Comparison of ENCODE assay signal across 21 cellular contexts in genomic region chr17:48551206-48551597, GRCh38. TPM values are rescaled to one million over a fixed set of nuclear protein-coding genes. Genes with fewer than 3 reads are reported as not detected.
DNase-seq lines count a peak whose midpoint lies in the region; ATAC-seq and TF ChIP-seq lines count a peak whose summit lies in the region.
"Had no signal": no experiment of that assay in that cellular context is flagged by ENCODE, and none has a peak within 500 bp of the region (broad histone marks: within the 10 kb centered on the region; RNA-seq: fewer than 3 reads in every experiment).

No MANE protein-coding gene starts in this region.

- TF ChIP-seq POLR2A in gastroesophageal sphincter (IDR thresholded peaks at IDR 0.05) (no peak), suprapubic skin (IDR thresholded peaks at IDR 0.05) (no peak)

- peaks cover 100% of the 10 kb centered on the region for H3K27me3 ChIP-seq in GM23338 (ENCODE audit: insufficient read depth)
- no peaks in the 10 kb centered on the region for H3K27me3 ChIP-seq in gastroesophageal sphincter
- no peaks in the 10 kb centered on the region for H3K27me3 ChIP-seq in effector memory CD4-positive, alpha-beta T cell (replicated peaks; ENCODE audit: control insufficient read depth, insufficient read depth, low read length, poor library complexity, severe bottlenecking)
- no peaks in the 10 kb centered on the region for H3K27me3 ChIP-seq in suprapubic skin
- H3K27me3 ChIP-seq: MG63 had no signal

- no peak for TF ChIP-seq CTCF in GM23338 (conservative IDR thresholded peaks at IDR 0.05; ENCODE audit: low read depth in 2 of 2)
- no peak for TF ChIP-seq CTCF in gastroesophageal sphincter (IDR thresholded peaks at IDR 0.05)
- no peak for TF ChIP-seq CTCF in neural crest cell (conservative IDR thresholded peaks at IDR 0.05)
- TF ChIP-seq CTCF in suprapubic skin (IDR thresholded peaks at IDR 0.05), result no peak

- TF ChIP-seq EP300 in gastroesophageal sphincter (IDR thresholded peaks at IDR 0.05) (no peak), suprapubic skin (IDR thresholded peaks at IDR 0.05) (no peak)

- H3F3A ChIP-seq in GM23338 (replicated peaks; ENCODE audit: low read depth), result peaks cover 27% of the 10 kb centered on the region

- peaks cover 77% of the 10 kb centered on the region for H3K4me1 ChIP-seq in GM23338 (ENCODE audit: insufficient read depth)
- H3K4me1 ChIP-seq in gastroesophageal sphincter, result peaks cover 3 to 97% (median 28%) of the 10 kb centered on the region in 3 donors
- peaks cover 12% of the 10 kb centered on the region for H3K4me1 ChIP-seq in effector memory CD4-positive, alpha-beta T cell (ENCODE audit: control insufficient read depth, insufficient read depth, low read length, poor library complexity, severe bottlenecking)
- peaks cover 60% of the 10 kb centered on the region for H3K4me1 ChIP-seq in suprapubic skin
- H3K4me1 ChIP-seq: thyroid gland had no signal

- H3K4me2 ChIP-seq in GM23338, result peak overlapping the region; percentile 67

- H3K9me3 Mint-ChIP-seq in GM23338, result no peaks in the 10 kb centered on the region; the same call in 2 of the 3 replicates
- no peaks in the 10 kb centered on the region for H3K9me3 Mint-ChIP-seq in neural crest cell
- H3K9me3 Mint-ChIP-seq in stimulated activated effector memory CD8-positive, alpha-beta T cell treated with anti-CD3 and anti-CD28 coated beads, Interleukin-12 subunit alpha, Interleukin-12 subunit beta, amount 100 ng/mL, for 72 hours, result no peaks in the 10 kb centered on the region
- no peaks in the 10 kb centered on the region for H3K9me3 Mint-ChIP-seq in naive thymus-derived CD8-positive, alpha-beta T cell
- H3K9me3 Mint-ChIP-seq: activated naive CD8-positive, alpha-beta T cell treated with anti-CD3 and anti-CD28 coated beads, Interleukin-2, amount 50 U/mL, for 24 hours; IgD-negative memory B cell had no signal

- POLR2A ChIA-PET in naive thymus-derived CD8-positive, alpha-beta T cell (lab: Charles Lee), result interaction anchor here (0.9 kb wide), 1 partner anchor 10 kb away, joined by 3 read pairs; no protein-coding TSS in a partner anchor

- H4K20me1 ChIP-seq in GM23338 (replicated peaks; ENCODE audit: insufficient read depth), result peaks cover 21% of the 10 kb centered on the region

- no peaks in the 10 kb centered on the region for H3K9me3 ChIP-seq in gastroesophageal sphincter
- H3K9me3 ChIP-seq in effector memory CD4-positive, alpha-beta T cell (ENCODE audit: control insufficient read depth, low read length), result no peaks in the 10 kb centered on the region
- no peaks in the 10 kb centered on the region for H3K9me3 ChIP-seq in suprapubic skin
- H3K9me3 ChIP-seq: MG63, thyroid gland had no signal

- H3K9me2 ChIP-seq in GM23338 (ENCODE audit: insufficient read depth), result no peaks in the 10 kb centered on the region

- peaks cover 57% of the 10 kb centered on the region for H3K4me1 Mint-ChIP-seq in GM23338
- peaks cover 73% of the 10 kb centered on the region for H3K4me1 Mint-ChIP-seq in neural crest cell
- peaks cover 7% of the 10 kb centered on the region for H3K4me1 Mint-ChIP-seq in stimulated activated effector memory CD8-positive, alpha-beta T cell treated with anti-CD3 and anti-CD28 coated beads, Interleukin-12 subunit alpha, Interleukin-12 subunit beta, amount 100 ng/mL, for 72 hours
- peaks cover 13 to 35% (median 29%) of the 10 kb centered on the region in 4 donors for H3K4me1 Mint-ChIP-seq in naive thymus-derived CD8-positive, alpha-beta T cell

- H3K27me3 Mint-ChIP-seq in GM23338 (ENCODE audit: insufficient read depth, low read depth, poor library complexity) (peaks cover 99% of the 10 kb centered on the region), neural crest cell (ENCODE audit: low read depth) (peaks cover 99% of the 10 kb centered on the region)
- H3K27me3 Mint-ChIP-seq in naive thymus-derived CD8-positive, alpha-beta T cell, result peaks cover 1 to 40% (median 10%) of the 10 kb centered on the region in 5 donors

- DNase-seq in GM23338 (ENCODE audit: low spot score), result no peak
- DNase-seq in amniotic epithelial cell (ENCODE audit: low read depth), result peak; percentile 38
- no peak for DNase-seq in neural crest cell (ENCODE audit: low read depth, low spot score)
- no peak for DNase-seq in effector memory CD4-positive, alpha-beta T cell
- no peak for DNase-seq in stimulated activated effector memory CD8-positive, alpha-beta T cell treated with anti-CD3 and anti-CD28 coated beads, Interleukin-12 subunit alpha, Interleukin-12 subunit beta, amount 100 ng/mL, for 72 hours (ENCODE audit: low spot score in 2 of 2)
- no peak for DNase-seq in suprapubic skin (ENCODE audit: low spot score in 2 of 2)
- no peak for DNase-seq in naive thymus-derived CD8-positive, alpha-beta T cell
- DNase-seq: activated CD4-positive, alpha-beta T cell treated with anti-CD3 and anti-CD28 coated beads for 4 hours; activated effector memory CD4-positive, alpha-beta T cell treated with Interleukin-2 at 50 U/mL for 16 hours; activated naive CD8-positive, alpha-beta T cell treated with anti-CD3 and anti-CD28 coated beads, Interleukin-2, amount 50 U/mL, for 24 hours; COR-L47; hippocampal formation; MG63; NCI-H187; NCI-H446 treated with DMSO at 0.1 percent for 48 hours; thyroid gland had no signal

- no peak for ATAC-seq in GM23338
- no peak for ATAC-seq in gastroesophageal sphincter
- no peak for ATAC-seq in stimulated activated effector memory CD8-positive, alpha-beta T cell treated with anti-CD3 and anti-CD28 coated beads, Interleukin-12 subunit alpha, Interleukin-12 subunit beta, amount 100 ng/mL, for 72 hours
- ATAC-seq in naive thymus-derived CD8-positive, alpha-beta T cell, result no peak
- ATAC-seq: activated naive CD8-positive, alpha-beta T cell treated with anti-CD3 and anti-CD28 coated beads, Interleukin-2, amount 50 U/mL, for 24 hours; HCT116 had no signal

- no peaks in the 10 kb centered on the region for H3K79me2 ChIP-seq in GM23338 (replicated peaks; ENCODE audit: insufficient read depth)

- H3K27ac Mint-ChIP-seq in GM23338, result no peak overlapping the region
- H3K27ac Mint-ChIP-seq in neural crest cell (ENCODE audit: unreplicated experiment), result no peak overlapping the region
- no peak overlapping the region for H3K27ac Mint-ChIP-seq in stimulated activated effector memory CD8-positive, alpha-beta T cell treated with anti-CD3 and anti-CD28 coated beads, Interleukin-12 subunit alpha, Interleukin-12 subunit beta, amount 100 ng/mL, for 72 hours
- no peak overlapping the region for H3K27ac Mint-ChIP-seq in naive thymus-derived CD8-positive, alpha-beta T cell
- H3K27ac Mint-ChIP-seq: activated naive CD8-positive, alpha-beta T cell treated with anti-CD3 and anti-CD28 coated beads, Interleukin-2, amount 50 U/mL, for 24 hours; IgD-negative memory B cell had no signal

- H3K36me3 ChIP-seq in GM23338 (ENCODE audit: insufficient read depth) (no peaks in the 10 kb centered on the region), gastroesophageal sphincter (peaks cover 0 to 25% of the 10 kb centered on the region in 2 donors), suprapubic skin (peaks cover 16% of the 10 kb centered on the region)
- H3K36me3 ChIP-seq in effector memory CD4-positive, alpha-beta T cell (ENCODE audit: control insufficient read depth, insufficient read depth, low read length), result no peaks in the 10 kb centered on the region
- H3K36me3 ChIP-seq: thyroid gland had no signal

- H3K4me3 ChIP-seq in GM23338 (peak overlapping the region; percentile 43), gastroesophageal sphincter (peak overlapping the region; percentile 7 to 60), suprapubic skin (no peak overlapping the region)
- no peak overlapping the region for H3K4me3 ChIP-seq in effector memory CD4-positive, alpha-beta T cell (ENCODE audit: insufficient read depth, low read depth, low read length, poor library complexity, severe bottlenecking)
- H3K4me3 ChIP-seq: MG63, thyroid gland had no signal

- WGBS in gastroesophageal sphincter (ENCODE audit: low coverage in 1 of 2), 2 donors, result 32 to 48% methylated on average over 12 to 13 of the region's 21 CpGs
- 88% methylated on average over 21 of the region's 21 CpGs for WGBS in suprapubic skin

- no peak overlapping the region for H2AFZ ChIP-seq in GM23338

- H3K4me3 Mint-ChIP-seq in GM23338, result no peak overlapping the region; the same call in 2 of the 3 replicates
- peak overlapping the region; percentile 84 for H3K4me3 Mint-ChIP-seq in neural crest cell
- H3K4me3 Mint-ChIP-seq in stimulated activated effector memory CD8-positive, alpha-beta T cell treated with anti-CD3 and anti-CD28 coated beads, Interleukin-12 subunit alpha, Interleukin-12 subunit beta, amount 100 ng/mL, for 72 hours, result no peak overlapping the region
- H3K4me3 Mint-ChIP-seq in naive thymus-derived CD8-positive, alpha-beta T cell, result no peak overlapping the region
- H3K4me3 Mint-ChIP-seq: activated naive CD8-positive, alpha-beta T cell treated with anti-CD3 and anti-CD28 coated beads, Interleukin-2, amount 50 U/mL, for 24 hours; IgD-negative memory B cell had no signal

- H3K36me3 Mint-ChIP-seq in GM23338 (ENCODE audit: low read depth), result no peaks in the 10 kb centered on the region
- H3K36me3 Mint-ChIP-seq in neural crest cell (ENCODE audit: low read depth), result peaks cover 4% of the 10 kb centered on the region
- peaks cover 6% of the 10 kb centered on the region for H3K36me3 Mint-ChIP-seq in stimulated activated effector memory CD8-positive, alpha-beta T cell treated with anti-CD3 and anti-CD28 coated beads, Interleukin-12 subunit alpha, Interleukin-12 subunit beta, amount 100 ng/mL, for 72 hours
- H3K36me3 Mint-ChIP-seq in naive thymus-derived CD8-positive, alpha-beta T cell, result peaks cover 0 to 2% (median 0%) of the 10 kb centered on the region in 3 donors

- H3K27ac ChIP-seq in GM23338 (ENCODE audit: low read depth) (no peak overlapping the region), gastroesophageal sphincter (peak overlapping the region; percentile 90 to 98 (median 96)), suprapubic skin (no peak overlapping the region)
- no peak overlapping the region for H3K27ac ChIP-seq in effector memory CD4-positive, alpha-beta T cell (ENCODE audit: insufficient read depth, low read length, poor library complexity, severe bottlenecking)
- H3K27ac ChIP-seq: HL-60 had no signal

RNA-seq across cellular contexts. Expression of gene HOXB2, which starts 6.3 kb away (rescaled TPM):
- not detected in 2 replicates for total RNA-seq in GM23338 (2014; rRNA removed; shearing (Covaris generic))
- 0.37 TPM in 1 of 2 replicates, not detected in the other for polyA plus RNA-seq in GM23338 (2016; fragmentation: Nextera tagmentation; extraction: Ambion mirVana)
- total RNA-seq in gastroesophageal sphincter (10 to 100 TPM; 28.7 to 65.2 (median 38.8) TPM), neural crest cell (60.0 and 60.9 TPM in 2 replicates), suprapubic skin (10 to 100 TPM in 2 of 4 donors, 1 to 10 TPM in 2; 8.4 to 13.6 (median 9.9) TPM)
- 10 to 100 TPM; 31.9 to 32.4 TPM for total RNA-seq in naive thymus-derived CD8-positive, alpha-beta T cell
- 10 to 100 TPM in 1 of 3 donors, 1 to 10 TPM in 2; 7.6 to 16.4 (median 8.2) TPM for polyA plus RNA-seq in naive thymus-derived CD8-positive, alpha-beta T cell

RNA-seq across cellular contexts. Expression of gene HOXB1, which starts 20.4 kb away (rescaled TPM):
- not detected in 2 replicates for total RNA-seq in GM23338 (2014; rRNA removed; shearing (Covaris generic))
- not detected in 2 replicates for polyA plus RNA-seq in GM23338 (2016; fragmentation: Nextera tagmentation; extraction: Ambion mirVana)
- total RNA-seq in gastroesophageal sphincter (not detected), neural crest cell (2.7 and 3.6 TPM in 2 replicates), suprapubic skin (not detected)
- total RNA-seq in naive thymus-derived CD8-positive, alpha-beta T cell, result not detected
- polyA plus RNA-seq in naive thymus-derived CD8-positive, alpha-beta T cell, result not detected
- total RNA-seq: thyroid gland had no signal
- polyA plus RNA-seq: IgD-negative memory B cell, keratinocyte had no signal

RNA-seq across cellular contexts. Expression of gene HOXB4, which starts 26.9 kb away (rescaled TPM):
- not detected in 2 replicates for total RNA-seq in GM23338 (2014; rRNA removed; shearing (Covaris generic))
- polyA plus RNA-seq in GM23338 (2016; fragmentation: Nextera tagmentation; extraction: Ambion mirVana), result not detected in 2 replicates
- 10 to 100 TPM in 1 of 4 donors, 1 to 10 TPM in 3; 3.0 to 12.9 (median 6.9) TPM for total RNA-seq in gastroesophageal sphincter
- total RNA-seq in neural crest cell, result 4.4 and 5.0 TPM in 2 replicates
- 1 to 10 TPM in 3 of 4 donors, under 1 TPM in 1; 0.42 to 3.5 (median 1.0) TPM for total RNA-seq in suprapubic skin
- 1 to 10 TPM; 1.8 to 2.3 TPM for total RNA-seq in naive thymus-derived CD8-positive, alpha-beta T cell
- under 1 TPM in 2 of 3 donors, not detected in 1; 0.06 TPM for polyA plus RNA-seq in naive thymus-derived CD8-positive, alpha-beta T cell

RNA-seq across cellular contexts. Expression of gene HOXB3, which starts 38.8 kb away (rescaled TPM):
- total RNA-seq in GM23338 (2014; rRNA removed; shearing (Covaris generic)), result 0.17 TPM in 1 of 2 replicates, not detected in the other
- not detected in 2 replicates for polyA plus RNA-seq in GM23338 (2016; fragmentation: Nextera tagmentation; extraction: Ambion mirVana)
- total RNA-seq in gastroesophageal sphincter (10 to 100 TPM; 11.4 to 48.7 (median 24.2) TPM), neural crest cell (21.9 and 22.8 TPM in 2 replicates), suprapubic skin (10 to 100 TPM in 1 of 4 donors, 1 to 10 TPM in 3; 2.3 to 20.8 (median 3.9) TPM)
- 1 to 10 TPM; 7.2 to 8.1 TPM for total RNA-seq in naive thymus-derived CD8-positive, alpha-beta T cell
- polyA plus RNA-seq in naive thymus-derived CD8-positive, alpha-beta T cell, result under 1 TPM in 1 of 3 donors, not detected in 2; 0.19 TPM

RNA-seq across cellular contexts. Expression of gene HOXB5, which starts 42.4 kb away (rescaled TPM):
- total RNA-seq in GM23338 (2014; rRNA removed; shearing (Covaris generic)), result not detected in 2 replicates
- not detected in 2 replicates for polyA plus RNA-seq in GM23338 (2016; fragmentation: Nextera tagmentation; extraction: Ambion mirVana)
- total RNA-seq in gastroesophageal sphincter (1 to 10 TPM in 3 of 4 donors, under 1 TPM in 1; 0.27 to 2.7 (median 1.4) TPM), neural crest cell (2.3 and 2.6 TPM in 2 replicates), suprapubic skin (under 1 TPM in 2 of 4 donors, not detected in 2; 0.72 to 0.80 TPM)
- total RNA-seq in naive thymus-derived CD8-positive, alpha-beta T cell, result not detected
- not detected for polyA plus RNA-seq in naive thymus-derived CD8-positive, alpha-beta T cell
- polyA plus RNA-seq: IgD-negative memory B cell, keratinocyte had no signal

Comparison
In these comparisons a context has a peak if more than half of its experiments do, and no peak if none do; other contexts are left out.
1. H3K27ac ChIP-seq: peak in gastroesophageal sphincter (4 of 4); none in GM23338 (single experiment), effector memory CD4-positive, alpha-beta T cell (single experiment) and suprapubic skin (single experiment).
2. H3K4me3 ChIP-seq: peak in GM23338 (single experiment) and gastroesophageal sphincter (2 of 2); none in effector memory CD4-positive, alpha-beta T cell (single experiment) and suprapubic skin (single experiment).